Comparison of ENCODE assay signal across 4 cellular contexts in the genomic region with DNA sequence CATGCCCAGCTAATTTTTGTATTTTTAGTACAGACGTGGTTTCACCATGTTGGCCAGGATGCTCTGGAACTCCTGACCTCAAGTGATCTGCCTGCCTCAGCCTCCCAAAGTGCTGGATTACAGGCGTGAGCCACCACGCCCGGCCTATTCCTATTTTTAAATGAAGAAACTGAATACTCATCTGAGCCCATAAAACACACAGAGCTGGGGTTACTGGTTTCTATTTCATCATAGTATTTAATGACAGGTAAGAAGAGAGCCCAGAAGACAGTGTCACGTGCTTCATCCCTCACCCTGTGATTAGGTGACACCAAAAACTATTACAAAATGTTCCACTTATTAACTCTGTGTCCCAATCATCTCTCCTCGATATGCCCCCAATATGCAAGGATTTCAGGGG. TPM values are rescaled to one million over a fixed set of nuclear protein-coding genes. Genes with fewer than 3 reads are reported as not detected.
"Had no signal": no experiment of that assay in that cellular context is flagged by ENCODE, and none has a peak within 500 bp of the region (broad histone marks: within the 10 kb centered on the region; RNA-seq: fewer than 3 reads in every experiment).

No MANE protein-coding gene starts in this region.

- DNase-seq: GDM1, GF-D8 had no signal

- ATAC-seq: GM12878 had no signal

- H3K4me3 ChIP-seq: GM12878 had no signal

RNA-seq across cellular contexts. Expression of gene LRATD1, which starts 15.6 kb away (rescaled TPM):
- total RNA-seq: G401, GM12878 had no signal
